In genomic region chr7:100504031-100504430, GRCh38 we compare ENCODE assay signal across 1 cellular context.
TF ChIP-seq lines count a peak whose summit lies in the region.

No MANE protein-coding gene starts in this region.

TF ChIP-seq in HEK293, 187 proteins besides CTCF, POLR2A, EP300 and RAD21:
- TF ChIP-seq ZNF600 (tag by site-specific recombination; IDR thresholded peaks at IDR 0.05): peak; percentile 61
